ENCODE assay signal across 26 cellular contexts in the genomic region with DNA sequence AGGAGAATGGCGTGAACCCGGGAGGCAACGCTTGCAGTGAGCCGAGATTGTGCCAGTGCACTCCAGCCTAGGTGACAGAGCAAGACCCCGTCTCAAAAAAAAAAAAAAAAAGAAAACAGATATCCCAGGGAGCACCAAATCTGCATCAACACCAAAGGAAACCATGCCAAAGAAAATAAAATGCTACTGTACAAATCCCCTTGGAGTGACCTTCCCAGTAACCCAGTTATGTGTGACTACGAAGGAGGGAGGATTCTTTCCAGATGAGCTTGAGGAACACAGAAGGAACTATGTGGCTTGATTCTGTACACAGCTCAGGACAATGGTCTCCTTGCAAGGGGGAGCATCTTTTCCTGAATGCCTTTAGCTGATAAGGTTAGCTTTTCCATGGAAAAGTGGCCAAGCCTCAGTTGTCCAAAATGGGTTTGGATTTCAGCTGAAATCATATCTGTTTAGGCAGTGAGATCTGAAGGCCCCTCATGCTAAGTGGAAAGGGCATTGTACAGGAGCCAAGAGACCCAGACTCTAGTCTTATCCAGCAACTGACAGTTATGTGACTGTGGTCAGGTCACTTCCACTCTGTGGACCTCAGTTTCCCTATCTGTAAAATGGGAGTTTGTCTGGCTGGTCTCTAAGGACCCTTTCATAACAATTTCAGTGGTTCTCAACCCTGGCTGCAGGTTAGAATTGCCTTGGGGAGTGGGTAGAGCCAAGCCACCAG.
"Had no signal": no experiment of that assay in that cellular context is flagged by ENCODE, and none has a peak within 500 bp of the region (broad histone marks: within the 10 kb centered on the region; RNA-seq: fewer than 3 reads in every experiment).

No MANE protein-coding gene starts in this region.

- H3K9ac ChIP-seq: neural progenitor cell had no signal

- H2AFZ ChIP-seq: neural progenitor cell had no signal

- H3K27me3 ChIP-seq: heart left ventricle, neural progenitor cell, neutrophil, ovary, sigmoid colon, thyroid gland, transverse colon, upper lobe of right lung had no signal

- H3K4me1 ChIP-seq: neural progenitor cell, sigmoid colon had no signal

- H3K4me2 ChIP-seq: neural progenitor cell had no signal

- H3K27ac ChIP-seq: left ventricle myocardium inferior, neural progenitor cell, neutrophil, ovary, sigmoid colon, thyroid gland, transverse colon, upper lobe of right lung had no signal

- DNase-seq: heart left ventricle; hypothalamus; immature natural killer cell; kidney; left ventricle myocardium inferior; mesendoderm; naive B cell; natural killer cell; nephron progenitor cell; occipital lobe; ovary; retina; sigmoid colon; small intestine; stimulated activated CD4-positive, alpha-beta T cell treated with anti-CD3 and anti-CD28 coated beads, Interleukin-1b, Interleukin-23, amount 100 ng/mL, for 48 hours; stimulated activated CD4-positive, alpha-beta T cell treated with anti-CD3 and anti-CD28 coated beads, Interleukin-2, amount 100 ng/mL, for 48 hours; stimulated activated CD4-positive, alpha-beta T cell treated with anti-CD3 and anti-CD28 coated beads, Interleukin-4, amount 100 ng/mL, for 4 hours; stimulated activated CD8-positive, alpha-beta memory T cell treated with anti-CD3 and anti-CD28 coated beads, Interleukin-4, amount 100 ng/mL, for 48 hours; stimulated activated naive CD4-positive, alpha-beta T cell treated with Interleukin-2 at 50 U/mL for 16 hours; stimulated activated naive CD8-positive, alpha-beta T cell treated with anti-CD3 and anti-CD28 coated beads, Interleukin-15, amount 100 ng/mL, for 72 hours; substantia nigra; thyroid gland; transverse colon; upper lobe of right lung had no signal

- H3K4me3 ChIP-seq: heart left ventricle, left ventricle myocardium inferior, neural progenitor cell, ovary, sigmoid colon, thyroid gland, transverse colon, upper lobe of right lung had no signal

- H3K36me3 ChIP-seq: heart left ventricle, left ventricle myocardium inferior, neural progenitor cell, neutrophil, ovary, sigmoid colon, thyroid gland, transverse colon, upper lobe of right lung had no signal

- H3K9me3 ChIP-seq: left ventricle myocardium inferior, neutrophil, ovary, sigmoid colon, thyroid gland, transverse colon, upper lobe of right lung had no signal
